ENCODE assay signal across 15 cellular contexts in the genomic region with DNA sequence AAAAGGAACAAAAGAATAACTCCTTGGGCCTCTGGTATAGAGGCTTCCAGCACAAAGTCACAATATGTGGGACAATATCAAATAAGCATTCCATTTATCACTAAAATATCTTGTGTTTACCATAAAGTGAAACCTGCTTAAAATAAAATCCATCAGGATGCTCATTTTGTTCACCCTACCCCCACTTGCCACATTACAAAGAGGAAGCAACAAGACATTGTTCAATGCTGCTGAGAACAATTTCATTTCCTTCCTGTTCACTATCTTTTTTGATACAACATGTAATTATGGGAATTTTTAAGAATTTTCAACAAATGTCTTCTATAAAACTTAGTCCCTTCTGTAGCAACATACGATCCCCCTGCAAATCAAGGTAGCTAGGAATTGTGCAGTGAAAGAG. TPM values are rescaled to one million over a fixed set of nuclear protein-coding genes. Genes with fewer than 3 reads are reported as not detected.
A peak's percentile ranks its signal among the peaks of the same experiment; 100 is the strongest.
DNase-seq lines count a peak whose midpoint lies in the region; ATAC-seq and TF ChIP-seq lines count a peak whose summit lies in the region.
"Had no signal": no experiment of that assay in that cellular context is flagged by ENCODE, and none has a peak within 500 bp of the region (broad histone marks: within the 10 kb centered on the region; RNA-seq: fewer than 3 reads in every experiment).

No MANE protein-coding gene starts in this region.

- H3K27ac ChIP-seq in left ventricle myocardium inferior (replicated peaks) (peak overlapping the region; percentile 71), right atrium auricular region (no peak overlapping the region), upper lobe of right lung (peak overlapping the region; percentile 37)
- H3K27ac ChIP-seq: colonic mucosa, GM23248 had no signal

- H3K27me3 ChIP-seq in left ventricle myocardium inferior (ENCODE audit: low read depth), result no peaks in the 10 kb centered on the region
- no peaks in the 10 kb centered on the region for H3K27me3 ChIP-seq in right atrium auricular region
- no peaks in the 10 kb centered on the region for H3K27me3 ChIP-seq in upper lobe of right lung
- H3K27me3 ChIP-seq: colonic mucosa had no signal

- peak overlapping the region; percentile 49 for H3K4me3 ChIP-seq in left ventricle myocardium inferior
- peak overlapping the region in 1 of 2 donors; percentile 32 for H3K4me3 ChIP-seq in right atrium auricular region
- H3K4me3 ChIP-seq in upper lobe of right lung, result no peak overlapping the region
- H3K4me3 ChIP-seq: colonic mucosa, GM23248 had no signal

- intact Hi-C loops in left ventricle myocardium inferior (cut with micrococcal nuclease) (no loop called here), upper lobe of right lung (cut with DNase I) (no loop called here)

- TF ChIP-seq CTCF in left ventricle myocardium inferior (IDR thresholded peaks at IDR 0.05; ENCODE audit: borderline replicate concordance) (no peak), right atrium auricular region (IDR thresholded peaks at IDR 0.05) (no peak), upper lobe of right lung (IDR thresholded peaks at IDR 0.05) (no peak)

- H3K4me1 ChIP-seq in left ventricle myocardium inferior (peaks cover 11% of the 10 kb centered on the region), right atrium auricular region (no peaks in the 10 kb centered on the region), upper lobe of right lung (peaks cover 14% of the 10 kb centered on the region)
- H3K4me1 ChIP-seq: colonic mucosa had no signal

- ATAC-seq in left lobe of liver (peak; percentile 22), upper lobe of right lung (no peak)
- ATAC-seq: PC-3 had no signal

- H3K36me3 ChIP-seq in left ventricle myocardium inferior (no peaks in the 10 kb centered on the region), right atrium auricular region (no peaks in the 10 kb centered on the region), upper lobe of right lung (no peaks in the 10 kb centered on the region)
- H3K36me3 ChIP-seq: colonic mucosa had no signal

- H3K9me3 ChIP-seq in left ventricle myocardium inferior (replicated peaks), result no peaks in the 10 kb centered on the region
- no peaks in the 10 kb centered on the region for H3K9me3 ChIP-seq in right atrium auricular region
- H3K9me3 ChIP-seq in upper lobe of right lung, result no peaks in the 10 kb centered on the region
- H3K9me3 ChIP-seq: colonic mucosa had no signal

- DNase-seq in left ventricle myocardium inferior (no peak), right atrium auricular region (ENCODE audit: low spot score) (no peak), SKM-1 (lab: John Stamatoyannopoulos, UW; ENCODE audit: unreplicated experiment) (peak; percentile 49), left lobe of liver (ENCODE audit: low spot score) (no peak), upper lobe of right lung (no peak), NCI-H2171 treated with DMSO at 0.1 percent for 48 hours (lab: John Stamatoyannopoulos, UW) (no peak), iPS-NIHi11 (ENCODE audit: low spot score) (no peak), NCI-H526 (lab: John Stamatoyannopoulos, UW) (no peak)
- DNase-seq: activated CD4-positive, alpha-beta memory T cell treated with anti-CD3 and anti-CD28 coated beads, Interleukin-2, amount 10 ng/mL, durations not matched to agents 7 days and 5 days; colonic mucosa; GM23248; PC-3; retina; stimulated activated CD4-positive, alpha-beta T cell treated with anti-CD3 and anti-CD28 coated beads, Interleukin-4, amount 100 ng/mL, for 4 hours; stimulated activated naive CD4-positive, alpha-beta T cell treated with Interleukin-2 at 50 U/mL for 16 hours had no signal

RNA-seq across cellular contexts. Expression of gene GPR160, which starts 35.0 kb away (rescaled TPM):
- total RNA-seq in left ventricle myocardium inferior (0.99 TPM), right atrium auricular region (under 1 TPM; 0.75 to 0.96 TPM), left lobe of liver (0.96 TPM), upper lobe of right lung (22.3 TPM)

RNA-seq across cellular contexts. Expression of gene SEC62, which starts 36.2 kb away (rescaled TPM):
- total RNA-seq in left ventricle myocardium inferior (76.5 TPM), right atrium auricular region (10 to 100 TPM; 29.5 to 31.2 TPM), left lobe of liver (103 TPM), upper lobe of right lung (157 TPM)

Comparison
In these comparisons a context has a peak if more than half of its experiments do, and no peak if none do; other contexts are left out.
1. H3K27ac ChIP-seq: peak in left ventricle myocardium inferior (single experiment) and upper lobe of right lung (single experiment); none in right atrium auricular region (0 of 2).
2. RNA of gene GPR160, which starts 35.0 kb away (total RNA-seq): 22.3 TPM in upper lobe of right lung (single experiment); 0.99 TPM in left ventricle myocardium inferior (single experiment), 0.75 to 0.96 TPM in right atrium auricular region and 0.96 TPM in left lobe of liver (single experiment); every median in the first group is over 10 times any median in the second.